ENCODE assay signal across 18 cellular contexts in genomic region chr7:30114536-30115258, GRCh38.
"Had no signal": no experiment of that assay in that cellular context is flagged by ENCODE, and none has a peak within 500 bp of the region (broad histone marks: within the 10 kb centered on the region; RNA-seq: fewer than 3 reads in every experiment).

No MANE protein-coding gene starts in this region.

- DNase-seq: activated CD4-positive, alpha-beta T cell treated with anti-CD3 and anti-CD28 coated beads for 1 hour; activated CD4-positive, alpha-beta T cell treated with anti-CD3 and anti-CD28 coated beads, Interleukin-2, amount 50 U/mL, for 4 hours; activated naive CD8-positive, alpha-beta T cell treated with anti-CD3 and anti-CD28 coated beads for 36 hours; amygdala; effector memory CD4-positive, alpha-beta T cell; foreskin keratinocyte; left cardiac atrium; mesendoderm; pancreas; stimulated activated CD4-positive, alpha-beta T cell treated with anti-CD3 and anti-CD28 coated beads, Interleukin-4, amount 100 ng/mL, for 1 hour had no signal

- ATAC-seq: foreskin keratinocyte, left cardiac atrium, pancreas, sciatic nerve had no signal

- H3K36me3 ChIP-seq: cardiac muscle cell, pancreas had no signal

- H3K4me3 ChIP-seq: cardiac muscle cell, hepatocyte, pancreas, smooth muscle cell had no signal

- H3K4me1 ChIP-seq: foreskin keratinocyte, pancreas had no signal

- H3K27me3 ChIP-seq: cardiac muscle cell, foreskin keratinocyte, hepatocyte, pancreas had no signal

- H3K4me2 ChIP-seq: hepatocyte, smooth muscle cell had no signal

- H3K4me1 Mint-ChIP-seq: activated naive CD8-positive, alpha-beta T cell treated with anti-CD3 and anti-CD28 coated beads for 36 hours had no signal

- H3K27ac ChIP-seq: cardiac muscle cell, foreskin keratinocyte, hepatocyte, pancreas, VCaP had no signal

- H3K9me3 ChIP-seq: pancreas had no signal

- H3K27ac Mint-ChIP-seq: activated naive CD8-positive, alpha-beta T cell treated with anti-CD3 and anti-CD28 coated beads for 36 hours; activated T-helper 1 cell treated with anti-CD3 and anti-CD28 coated beads, Interleukin-12 subunit alpha, Interleukin-12 subunit beta, Interleukin-2, Interleukin-4 antibody, amounts not matched to agents 30 ng/mL and 10 ng/mL and 1 ng/mL, durations not matched to agents 14 hours and 24 hours and 36 hours; dendritic cell treated with granulocyte-macrophage colony-stimulating factor and Interleukin-4, amounts not matched to agents 40 ng/mL and 50 ng/mL, for 4 days; T-helper 1 cell treated with Interleukin-12 subunit alpha and Interleukin-12 subunit beta and Interleukin-4 antibody, amounts not matched to agents 30 μg/mL and 1 μg/mL, for 36 hours had no signal

- H3K4me3 Mint-ChIP-seq: activated naive CD8-positive, alpha-beta T cell treated with anti-CD3 and anti-CD28 coated beads for 36 hours; activated T-helper 1 cell treated with anti-CD3 and anti-CD28 coated beads, Interleukin-12 subunit alpha, Interleukin-12 subunit beta, Interleukin-2, Interleukin-4 antibody, amounts not matched to agents 30 ng/mL and 10 ng/mL and 1 ng/mL, durations not matched to agents 14 hours and 24 hours and 36 hours; dendritic cell treated with granulocyte-macrophage colony-stimulating factor and Interleukin-4, amounts not matched to agents 40 ng/mL and 50 ng/mL, for 4 days; T-helper 1 cell treated with Interleukin-12 subunit alpha and Interleukin-12 subunit beta and Interleukin-4 antibody, amounts not matched to agents 30 μg/mL and 1 μg/mL, for 36 hours had no signal

- H3K27me3 Mint-ChIP-seq: activated naive CD8-positive, alpha-beta T cell treated with anti-CD3 and anti-CD28 coated beads for 36 hours; dendritic cell treated with granulocyte-macrophage colony-stimulating factor and Interleukin-4, amounts not matched to agents 40 ng/mL and 50 ng/mL, for 4 days had no signal

- H3K79me2 ChIP-seq: hepatocyte had no signal

- H2AFZ ChIP-seq: hepatocyte had no signal
